ENCODE assay signal across 9 cellular contexts in genomic region chr2:219252570-219252899, GRCh38. TPM values are rescaled to one million over a fixed set of nuclear protein-coding genes. Genes with fewer than 3 reads are reported as not detected.
DNase-seq lines count a peak whose midpoint lies in the region; ATAC-seq, FAIRE-seq and TF ChIP-seq lines count a peak whose summit lies in the region.
"Had no signal": no experiment of that assay in that cellular context is flagged by ENCODE, and none has a peak within 500 bp of the region (broad histone marks: within the 10 kb centered on the region; RNA-seq: fewer than 3 reads in every experiment).

No MANE protein-coding gene starts in this region.

- H3K4me1 ChIP-seq in HUES48 (ENCODE audit: control insufficient read depth, insufficient read depth, low read length): peaks cover 15% of the 10 kb centered on the region
- H3K4me1 ChIP-seq in adipocyte (ENCODE audit: control insufficient read depth, insufficient read depth, low read length): peaks cover 47% of the 10 kb centered on the region
- H3K4me1 ChIP-seq in vagina: peaks cover 71% of the 10 kb centered on the region

- no peak for DNase-seq in AG09309 (ENCODE audit: low read depth)
- no peak for DNase-seq in adipocyte (ENCODE audit: low read depth)
- no peak for DNase-seq in lower leg skin (ENCODE audit: low spot score in 2 of 2)
- no peak for DNase-seq in vagina (ENCODE audit: extremely low spot score in 2 of 2)
- no peak for DNase-seq in sciatic nerve (ENCODE audit: low spot score)
- DNase-seq in HK-2 (ENCODE audit: unreplicated experiment): no peak
- DNase-seq in GM12892 (ENCODE audit: insufficient read length): no peak

- TF ChIP-seq CTCF in AG09309 (IDR thresholded peaks at IDR 0.05; ENCODE audit: control insufficient read depth, insufficient read depth, low read depth, low read length, missing control alignments): no peak
- no peak for TF ChIP-seq CTCF in lower leg skin (IDR thresholded peaks at IDR 0.05)
- TF ChIP-seq CTCF in vagina (IDR thresholded peaks at IDR 0.05): no peak

- no peak for FAIRE-seq in GM12892 (lab: Jason Lieb, UNC)
- FAIRE-seq: islet of Langerhans had no signal

- H3K4me3 ChIP-seq in AG09309 (ENCODE audit: control insufficient read depth, low read depth, low read length): peak overlapping the region; percentile 52
- H3K4me3 ChIP-seq in HUES48 (ENCODE audit: low read depth, low read length): peak overlapping the region; percentile 73
- peak overlapping the region; percentile 81 for H3K4me3 ChIP-seq in adipocyte (ENCODE audit: low read length)
- H3K4me3 ChIP-seq in lower leg skin (ENCODE audit: low read depth, poor library complexity, severe bottlenecking): peak overlapping the region; percentile 57
- H3K4me3 ChIP-seq in vagina: peak overlapping the region; percentile 69 to 82

- no peak for ATAC-seq in sciatic nerve

- intact Hi-C loops in lower leg skin (cut with DNase I; ENCODE audit: low total_unique reads): no loop called here
- intact Hi-C loops in vagina (cut with DNase I): no loop called here
- intact Hi-C loops in sciatic nerve (cut with DNase I): no loop called here

- WGBS in lower leg skin, 2 donors: 6 to 11% methylated on average over 7 to 9 of the region's 9 CpGs

- peaks cover 58% of the 10 kb centered on the region for H3K27me3 ChIP-seq in HUES48 (ENCODE audit: control insufficient read depth, insufficient read depth, low read length)
- H3K27me3 ChIP-seq in adipocyte (replicated peaks; ENCODE audit: control insufficient read depth, insufficient read depth, low read length): no peaks in the 10 kb centered on the region
- H3K27me3 ChIP-seq in vagina: no peaks in the 10 kb centered on the region

- H3K36me3 ChIP-seq in HUES48 (ENCODE audit: control insufficient read depth, insufficient read depth, low read length) (peaks cover 20% of the 10 kb centered on the region), adipocyte (ENCODE audit: control insufficient read depth, insufficient read depth, low read length, severe bottlenecking) (peaks cover 12% of the 10 kb centered on the region), vagina (peaks cover 0 to 14% of the 10 kb centered on the region in 2 donors)

- no peak overlapping the region for H3K9ac ChIP-seq in HUES48 (ENCODE audit: low read depth, low read length)
- no peak overlapping the region for H3K9ac ChIP-seq in adipocyte (ENCODE audit: low read length)

- H3K9me3 ChIP-seq in HUES48 (ENCODE audit: control insufficient read depth, insufficient read depth, low read length): no peaks in the 10 kb centered on the region
- H3K9me3 ChIP-seq in adipocyte (ENCODE audit: control insufficient read depth, low read length): no peaks in the 10 kb centered on the region
- H3K9me3 ChIP-seq in vagina: no peaks in the 10 kb centered on the region

- TF ChIP-seq POLR2A in lower leg skin (IDR thresholded peaks at IDR 0.05): no peak
- no peak for TF ChIP-seq POLR2A in vagina (IDR thresholded peaks at IDR 0.05)
- TF ChIP-seq POLR2A in GM12892 (IDR thresholded peaks at IDR 0.05; ENCODE audit: low read depth, low read length): no peak

- no peak overlapping the region for H3K27ac ChIP-seq in HUES48 (ENCODE audit: low read depth, low read length)
- H3K27ac ChIP-seq in vagina: peak overlapping the region; percentile 81

RNA-seq across cellular contexts. Expression of gene TUBA4B, which starts 0.5 kb away (rescaled TPM):
- not detected for total RNA-seq in lower leg skin
- total RNA-seq in vagina: not detected
- not detected for total RNA-seq in sciatic nerve
- polyA plus RNA-seq in GM12892 (2012; ENCODE audit: missing spikeins): 0.53 TPM

RNA-seq across cellular contexts. Expression of gene TUBA4A, which starts 1.2 kb away (rescaled TPM):
- 100 to 1,000 TPM; 181 to 522 (median 240) TPM for total RNA-seq in lower leg skin
- total RNA-seq in vagina: 122 TPM
- 12.5 TPM for total RNA-seq in sciatic nerve
- polyA plus RNA-seq in GM12892 (2012; ENCODE audit: missing spikeins): 128 TPM

RNA-seq across cellular contexts. Expression of gene STK16, which starts 7.3 kb away (rescaled TPM):
- total RNA-seq in lower leg skin (10 to 100 TPM; 12.9 to 26.4 (median 13.8) TPM), vagina (12.8 TPM), sciatic nerve (16.5 TPM)
- 35.8 TPM for polyA plus RNA-seq in GM12892 (2012; ENCODE audit: missing spikeins)

RNA-seq across cellular contexts. Expression of gene GLB1L, which starts 7.3 kb away (rescaled TPM):
- total RNA-seq in lower leg skin (1 to 10 TPM; 1.6 to 7.7 (median 3.9) TPM), vagina (22.8 TPM), sciatic nerve (4.2 TPM)
- 2.0 TPM for polyA plus RNA-seq in GM12892 (2012; ENCODE audit: missing spikeins)

RNA-seq across cellular contexts. Expression of gene ANKZF1, which starts 22.9 kb away (rescaled TPM):
- total RNA-seq in lower leg skin (10 to 100 TPM; 45.9 to 97.6 (median 52.5) TPM), vagina (98.7 TPM), sciatic nerve (46.9 TPM)
- 95.3 TPM for polyA plus RNA-seq in GM12892 (2012; ENCODE audit: missing spikeins)
